ENCODE assay signal across 9 cellular contexts in genomic region chr16:49463529-49463928, GRCh38.
A peak's percentile ranks its signal among the peaks of the same experiment; 100 is the strongest.
DNase-seq lines count a peak whose midpoint lies in the region; ATAC-seq and TF ChIP-seq lines count a peak whose summit lies in the region.
"Had no signal": no experiment of that assay in that cellular context is flagged by ENCODE, and none has a peak within 500 bp of the region (broad histone marks: within the 10 kb centered on the region; RNA-seq: fewer than 3 reads in every experiment).

No MANE protein-coding gene starts in this region.

- DNase-seq in Peyer's patch (peak in 2 of 3 donors; percentile 92), SIG-M5 (lab: John Stamatoyannopoulos, UW) (no peak), epidermal melanocyte (ENCODE audit: insufficient read length, low spot score) (no peak)
- peak; percentile 19 for DNase-seq in stimulated activated CD8-positive, alpha-beta memory T cell treated with anti-CD3 and anti-CD28 coated beads, Interleukin-4, amount 100 ng/mL, for 24 hours (ENCODE audit: low read depth)

- peak overlapping the region in 1 of 4 donors; percentile 65 for H3K27ac ChIP-seq in Peyer's patch
- H3K27ac ChIP-seq: neutrophil had no signal

- no peak for TF ChIP-seq CTCF in Peyer's patch (IDR thresholded peaks at IDR 0.05)

- H3K27ac Mint-ChIP-seq in activated naive CD8-positive, alpha-beta T cell, result peak overlapping the region; percentile 76

- peaks cover 45% of the 10 kb centered on the region for H3K4me1 Mint-ChIP-seq in activated naive CD8-positive, alpha-beta T cell (ENCODE audit: low read depth)

- peak overlapping the region; percentile 48 for H3K4me3 Mint-ChIP-seq in activated naive CD8-positive, alpha-beta T cell

- no peaks in the 10 kb centered on the region for H3K9me3 Mint-ChIP-seq in activated naive CD8-positive, alpha-beta T cell (ENCODE audit: low read depth)

- H3K36me3 Mint-ChIP-seq in activated naive CD8-positive, alpha-beta T cell, result no peaks in the 10 kb centered on the region

- H3K27me3 Mint-ChIP-seq in activated naive CD8-positive, alpha-beta T cell, result no peaks in the 10 kb centered on the region

- no peaks in the 10 kb centered on the region for H3K9me3 ChIP-seq in Peyer's patch
- H3K9me3 ChIP-seq: neutrophil had no signal

- no peaks in the 10 kb centered on the region for H3K27me3 ChIP-seq in Peyer's patch

- H3K36me3 ChIP-seq in Peyer's patch, result no peaks in the 10 kb centered on the region
- H3K36me3 ChIP-seq: neutrophil had no signal

- no peak for TF ChIP-seq POLR2A in Peyer's patch (IDR thresholded peaks at IDR 0.05)

- H3K4me3 ChIP-seq in Peyer's patch, result no peak overlapping the region

- peaks cover 0 to 10% (median 0%) of the 10 kb centered on the region in 4 donors for H3K4me1 ChIP-seq in Peyer's patch

- ATAC-seq in GM18511 (IDR thresholded peaks at IDR 0.05; ENCODE audit: unreplicated experiment) (peak; percentile 96), HG02938 (IDR thresholded peaks at IDR 0.05; ENCODE audit: unreplicated experiment) (peak; percentile 91), HG03196 (IDR thresholded peaks at IDR 0.05; ENCODE audit: unreplicated experiment) (no peak)

Comparison
In these comparisons a context has a peak if more than half of its experiments do, and no peak if none do; other contexts are left out.
1. DNase-seq: peak in Peyer's patch (2 of 3) and stimulated activated CD8-positive, alpha-beta memory T cell treated with anti-CD3 and anti-CD28 coated beads, Interleukin-4, amount 100 ng/mL, for 24 hours (single experiment); none in SIG-M5 (single experiment) and epidermal melanocyte (single experiment).